ENCODE assay signal across 32 cellular contexts in the genomic region with DNA sequence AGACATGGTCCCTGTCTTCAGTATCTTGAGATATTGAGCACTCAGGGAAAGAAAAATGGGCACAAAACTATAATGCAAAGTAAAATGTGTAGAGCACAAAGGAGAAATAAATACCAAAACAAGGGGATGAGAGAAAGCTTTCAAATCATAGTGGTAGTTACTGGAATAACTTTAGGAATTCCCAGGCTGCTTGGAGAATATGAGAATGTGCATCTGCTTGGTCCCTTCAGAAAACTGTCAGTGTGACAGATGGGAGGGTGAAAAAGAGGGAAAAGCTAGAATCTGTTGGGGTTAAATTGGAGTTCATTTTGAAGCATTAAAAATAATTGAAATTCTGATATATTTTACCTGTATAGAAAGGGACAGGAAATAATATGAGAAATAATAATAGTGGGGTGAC.
"Had no signal": no experiment of that assay in that cellular context is flagged by ENCODE, and none has a peak within 500 bp of the region (broad histone marks: within the 10 kb centered on the region; RNA-seq: fewer than 3 reads in every experiment).

No MANE protein-coding gene starts in this region.

- H3K27ac ChIP-seq: PC-9, RWPE1, VCaP had no signal

- H3K4me3 ChIP-seq: PC-9 had no signal

- FAIRE-seq: bronchial epithelial cell, RCC 7860 had no signal

- H2AFZ ChIP-seq: PC-9 had no signal

- H3K4me2 ChIP-seq: PC-9 had no signal

- ATAC-seq: activated CD8-positive, alpha-beta memory T cell treated with anti-CD3 and anti-CD28 coated beads, Interleukin-2, amount 10 ng/mL, durations not matched to agents 7 days and 5 days; activated naive CD8-positive, alpha-beta T cell treated with anti-CD3 and anti-CD28 coated beads, Interleukin-2, amount 50 U/mL, for 24 hours; Right ventricle myocardium inferior had no signal

- DNase-seq: activated CD4-positive, alpha-beta memory T cell treated with anti-CD3 and anti-CD28 coated beads, Interleukin-2, amount 10 ng/mL, durations not matched to agents 7 days and 5 days; activated CD4-positive, alpha-beta T cell treated with anti-CD3 and anti-CD28 coated beads for 1 hour; activated CD4-positive, alpha-beta T cell treated with anti-CD3 and anti-CD28 coated beads for 48 hours; activated CD4-positive, CD25-positive, alpha-beta regulatory T cell; activated CD8-positive, alpha-beta memory T cell treated with anti-CD3 and anti-CD28 coated beads for 24 hours; activated CD8-positive, alpha-beta memory T cell treated with anti-CD3 and anti-CD28 coated beads, Interleukin-2, amount 10 ng/mL, durations not matched to agents 7 days and 5 days; activated CD8-positive, alpha-beta memory T cell treated with anti-CD3 and anti-CD28 coated beads, Interleukin-2, amount 50 U/mL, for 48 hours; activated effector memory CD4-positive, alpha-beta T cell treated with Interleukin-2 at 50 U/mL for 16 hours; activated naive CD4-positive, alpha-beta T cell treated with anti-CD3 and anti-CD28 coated beads, Interleukin-2, amount 10 ng/mL, durations not matched to agents 7 days and 5 days; activated naive CD8-positive, alpha-beta T cell treated with anti-CD3 and anti-CD28 coated beads, Interleukin-2, amount 50 U/mL, for 24 hours; activated T-cell treated with anti-CD3 and anti-CD28 coated beads, Interleukin-2, amount 50 U/mL, for 48 hours; anterior cingulate cortex; caudate nucleus; cerebellar nuclear complex; NCI-H1092 treated with DMSO at 0.1 percent for 48 hours; NCI-H1417; NCI-H146; NCI-H187; NCI-H2029 treated with DMSO at 0.1 percent for 48 hours; NCI-H2107; NCI-H2171; NCI-H510A; NCI-H526; NCI-H748 treated with DMSO at 0.1 percent for 48 hours; NK-92 treated with Interleukin-12 subunit alpha and Interleukin-12 subunit beta, amount 100 ng/mL, for 24 hours; PC-9; SIG-M5 had no signal
